ENCODE assay signal across 8 cellular contexts in genomic region chr14:49585803-49586672, GRCh38. TPM values are rescaled to one million over a fixed set of nuclear protein-coding genes. Genes with fewer than 3 reads are reported as not detected.
DNase-seq lines count a peak whose midpoint lies in the region; ATAC-seq lines count a peak whose summit lies in the region.

RPS29 (minus strand) TSS chr14:49586380; CDS start chr14:49586346, 34 bp downstream.

- DNase-seq in CMK (ENCODE audit: low read depth) (peak; percentile 94), HT1080 (ENCODE audit: low read depth) (peak; percentile 99), NOMO-1 treated with DMSO at 0.1 percent for 48 hours (lab: John Stamatoyannopoulos, UW; ENCODE audit: unreplicated experiment) (peak; percentile 97), medulla oblongata (ENCODE audit: extremely low spot score) (peak; percentile 99)
- DNase-seq in activated CD8-positive, alpha-beta memory T cell treated with anti-CD3 and anti-CD28 coated beads for 4 hours (ENCODE audit: low read depth in 2 of 2), result peak; percentile 97 to 98
- DNase-seq in effector memory CD8-positive, alpha-beta T cell, result peak; percentile 98 to 100 (median 99)
- peak; percentile 97 for DNase-seq in stimulated activated CD8-positive, alpha-beta memory T cell treated with anti-CD3 and anti-CD28 coated beads, Interleukin-12 subunit alpha, Interleukin-12 subunit beta, amount 100 ng/mL, for 1 hour (ENCODE audit: low read depth)

- no peaks in the 10 kb centered on the region for H3K27me3 Mint-ChIP-seq in effector memory CD8-positive, alpha-beta T cell

- H3K4me1 Mint-ChIP-seq in effector memory CD8-positive, alpha-beta T cell (ENCODE audit: low read depth in 2 of 2), result peaks cover 37 to 50% of the 10 kb centered on the region in 2 donors

- ATAC-seq in GM21360 (IDR thresholded peaks at IDR 0.05; ENCODE audit: unreplicated experiment), result peak; percentile 85
- peak; percentile 82 for ATAC-seq in effector memory CD8-positive, alpha-beta T cell (replicated peaks)

- H3K27ac Mint-ChIP-seq in effector memory CD8-positive, alpha-beta T cell, result peak within 1 kb of the TSS; percentile 99 to 100

- H3K9me3 Mint-ChIP-seq in effector memory CD8-positive, alpha-beta T cell, result no peaks in the 10 kb centered on the region

- peaks cover 69% of the 10 kb centered on the region for H3K36me3 Mint-ChIP-seq in effector memory CD8-positive, alpha-beta T cell (ENCODE audit: insufficient read depth)

- H3K4me3 Mint-ChIP-seq in effector memory CD8-positive, alpha-beta T cell, result peak within 1 kb of the TSS; percentile 91 to 99

RNA-seq across cellular contexts. Expression of gene RPS29, which starts in this region (rescaled TPM):
- 2,458 and 5,147 TPM in 2 replicates for total RNA-seq in HT1080 (2014; rRNA removed; shearing (Covaris generic))
- 7,610 and 26,705 TPM in 2 replicates for polyA plus RNA-seq in HT1080 (2015; cell fraction: cytosol; rRNA removed)
- polyA plus RNA-seq in HT1080 (2015; cell fraction: nucleus; rRNA removed), result 3,811 and 5,802 TPM in 2 replicates

Comparison
In these comparisons a context has a peak if more than half of its experiments do, and no peak if none do; other contexts are left out.
1. Peak in every context shown above with its lines: DNase-seq and ATAC-seq.